In genomic region chr10:71501402-71501801, GRCh38 we compare ENCODE assay signal across 28 cellular contexts.
DNase-seq lines count a peak whose midpoint lies in the region; ATAC-seq, FAIRE-seq and TF ChIP-seq lines count a peak whose summit lies in the region.
"Had no signal": no experiment of that assay in that cellular context is flagged by ENCODE, and none has a peak within 500 bp of the region (broad histone marks: within the 10 kb centered on the region; RNA-seq: fewer than 3 reads in every experiment).

No MANE protein-coding gene starts in this region.

- H3K4me3 Mint-ChIP-seq in nephron progenitor cell: no peak overlapping the region
- H3K4me3 Mint-ChIP-seq: CD8-positive, alpha-beta T cell had no signal

- H3K27ac Mint-ChIP-seq in nephron progenitor cell: peak overlapping the region; percentile 98
- H3K27ac Mint-ChIP-seq: CD8-positive, alpha-beta T cell had no signal

- no peaks in the 10 kb centered on the region for H3K36me3 ChIP-seq in H1 (ENCODE audit: control insufficient read depth in 2 of 4, insufficient read depth in 4 of 4, low read length in 3 of 4)
- H3K36me3 ChIP-seq: SJSA1 had no signal

- no peaks in the 10 kb centered on the region for H3K36me3 Mint-ChIP-seq in nephron progenitor cell (ENCODE audit: low read depth)
- H3K36me3 Mint-ChIP-seq: CD8-positive, alpha-beta T cell had no signal

- H3K18ac ChIP-seq in H1 (ENCODE audit: extremely low read depth, low read length): no peak overlapping the region

- POLR2A ChIA-PET in H1 (lab: Charles Lee; ENCODE audit: partially characterized antibody): interaction anchor here (0.8 kb wide), 1 partner anchor 64 kb away, joined by 3 read pairs; no protein-coding TSS in a partner anchor

- FAIRE-seq in H1 (lab: Jason Lieb, UNC): no peak
- FAIRE-seq: A549, GM12878, H54, HepG2 had no signal

- no peak overlapping the region for H2BK12ac ChIP-seq in H1 (ENCODE audit: low read depth, low read length)

- peaks cover 79% of the 10 kb centered on the region for H3K4me1 Mint-ChIP-seq in nephron progenitor cell

- H4K5ac ChIP-seq in H1 (ENCODE audit: insufficient read length, low read depth, low read length): no peak overlapping the region

- H3K79me2 ChIP-seq in H1 (ENCODE audit: control insufficient read depth in 1 of 2, insufficient read depth in 2 of 2, low read length in 2 of 2): no peaks in the 10 kb centered on the region

- H2AK5ac ChIP-seq in H1 (ENCODE audit: low read depth, low read length): 0 out of 2 replicates have a peak overlapping the region, but pooled peaks have one; percentile 58

- no peak overlapping the region for H4K8ac ChIP-seq in H1 (ENCODE audit: extremely low read depth, insufficient read depth, low read length)

- H3K79me1 ChIP-seq in H1 (ENCODE audit: low read depth, low read length): no peaks in the 10 kb centered on the region

- peak; percentile 17 to 43; a peak in 3 of 4 replicates for TF ChIP-seq RAD21 in H1 (IDR thresholded peaks at IDR 0.05 in 1 of 2, conservative IDR thresholded peaks at IDR 0.05 in 1 of 2; ENCODE audit: low read depth in 2 of 2, low read length in 2 of 2)

- H3K14ac ChIP-seq in H1 (ENCODE audit: insufficient read length): no peak overlapping the region

- 96% methylated on average over 4 of the region's 4 CpGs; no CpG with 5 or more reads in 1 of the 2 experiments for WGBS in H1 (ENCODE audit: extremely low coverage in 1 of 2, insufficient coverage in 1 of 2, insufficient read length in 1 of 2, insufficient replicate concordance in 2 of 2, low coverage in 1 of 2, low lambda C conversion rate in 2 of 2, missing lambda C conversion rate in 1 of 2), 2 experiments

- no peak overlapping the region for H3K9ac ChIP-seq in H1 (replicated peaks in 1 of 4; ENCODE audit: extremely low read depth in 1 of 4, low read depth in 3 of 4, low read length in 3 of 4)

- 0 out of 2 replicates have a peak overlapping the region, but pooled peaks have one; percentile 46 for H2BK15ac ChIP-seq in H1 (ENCODE audit: low read length)

- H3K4me3 ChIP-seq in H1 (ENCODE audit: extremely low read depth in 1 of 4, insufficient read depth in 2 of 4, low read depth in 3 of 4, low read length in 4 of 4) (no peak overlapping the region), dorsolateral prefrontal cortex (no peak overlapping the region)
- H3K4me3 ChIP-seq: A549, GM12878, PC-9, SJSA1 had no signal

- TF ChIP-seq CTCF in H1 (IDR thresholded peaks at IDR 0.05; ENCODE audit: control extremely low read depth in 1 of 3, insufficient read depth in 1 of 3, low read depth in 1 of 3, low read length in 3 of 3) (peak in 2 of 3 experiments; percentile 18 to 29; a peak in 2 of 4 replicates), nephron progenitor cell (IDR thresholded peaks at IDR 0.05) (no peak), dorsolateral prefrontal cortex (IDR thresholded peaks at IDR 0.05 in 54 of 56, conservative IDR thresholded peaks at IDR 0.05 in 2 of 56; ENCODE audit: low read depth in 1 of 56, partially characterized antibody in 56 of 56) (no peak)

- H3K27me3 ChIP-seq in H1 (replicated peaks in 1 of 4; ENCODE audit: control insufficient read depth in 3 of 4, extremely low read depth in 1 of 4, insufficient read depth in 3 of 4, low read length in 3 of 4) (peaks cover 0 to 23% (median 16%) of the 10 kb centered on the region in 4 experiments; a peak in 6 of 7 replicates), dorsolateral prefrontal cortex (no peaks in the 10 kb centered on the region)

- ATAC-seq in esophagus mucosa (no peak), HG03460 (IDR thresholded peaks at IDR 0.05; ENCODE audit: unreplicated experiment) (no peak)
- ATAC-seq: A549; CD8-positive, alpha-beta T cell; GM12878; HepG2 had no signal

- H3K9me3 ChIP-seq in H1 (ENCODE audit: insufficient read depth in 2 of 2, low read depth in 1 of 2, low read length in 1 of 2): no peaks in the 10 kb centered on the region
- H3K9me3 ChIP-seq: A549, Caco-2, SJSA1 had no signal

- H3K27ac ChIP-seq in H1 (ENCODE audit: low read depth, low read length): no peak overlapping the region
- no peak overlapping the region for H3K27ac ChIP-seq in dorsolateral prefrontal cortex
- H3K27ac ChIP-seq: A549, PC-9, SJSA1 had no signal

- peak; percentile 87 for DNase-seq in NCI-H82 treated with DMSO at 0.1 percent for 48 hours (lab: John Stamatoyannopoulos, UW; ENCODE audit: unreplicated experiment)
- no peak for DNase-seq in H1 (ENCODE audit: low read depth in 1 of 2, low spot score in 2 of 2)
- no peak for DNase-seq in nephron progenitor cell
- DNase-seq in activated CD8-positive, alpha-beta memory T cell treated with anti-CD3 and anti-CD28 coated beads for 24 hours: no peak
- DNase-seq in dorsolateral prefrontal cortex: no peak
- DNase-seq: C1 segment of cervical spinal cord; Caco-2; CD8-positive, alpha-beta T cell; DMS 273 treated with DMSO at 0.1 percent for 48 hours; DMS79; EL; GDM1; Kasumi-1; NCI-H1092 treated with DMSO at 0.1 percent for 48 hours; NCI-H1436; NCI-H187; NCI-H2171 treated with DMSO at 0.1 percent for 48 hours; NCI-H748 treated with DMSO at 0.1 percent for 48 hours; PC-9; Right ventricle myocardium superior; RPMI8226 had no signal

- no peaks in the 10 kb centered on the region for H3K9me3 Mint-ChIP-seq in nephron progenitor cell
- H3K9me3 Mint-ChIP-seq: CD8-positive, alpha-beta T cell had no signal

- no peaks in the 10 kb centered on the region for H3K23me2 ChIP-seq in H1 (ENCODE audit: low read depth, low read length)

- no peak for TF ChIP-seq POLR2A in H1 (IDR thresholded peaks at IDR 0.05; ENCODE audit: control extremely low read depth in 1 of 2, low read depth in 2 of 2, low read length in 2 of 2)

- no peak for TF ChIP-seq EP300 in H1 (IDR thresholded peaks at IDR 0.05; ENCODE audit: borderline replicate concordance in 1 of 2, low read depth in 2 of 2, low read length in 2 of 2)

- H2BK120ac ChIP-seq in H1 (replicated peaks; ENCODE audit: low read depth, low read length): no peak overlapping the region

- H3K4me2 ChIP-seq in H1 (ENCODE audit: insufficient read depth in 1 of 2, low read depth in 2 of 2, low read length in 2 of 2): no peak overlapping the region
- H3K4me2 ChIP-seq: A549, PC-9 had no signal

- H3K56ac ChIP-seq in H1 (replicated peaks; ENCODE audit: insufficient read length, low read depth, low read length): no peak overlapping the region

- peaks cover 0 to 3% of the 10 kb centered on the region in 2 experiments for H4K20me1 ChIP-seq in H1 (replicated peaks in 1 of 2; ENCODE audit: control insufficient read depth in 1 of 2, insufficient read depth in 2 of 2, low read length in 2 of 2)

- CTCF ChIA-PET in H1 (lab: Charles Lee; ENCODE audit: partially characterized antibody): interaction anchor here (0.7 to 1.9 kb wide), 17 partner anchors 10 to 207 kb away, joined by 3 to 11 read pairs (median 4); no protein-coding TSS in a partner anchor

- no peak overlapping the region for H3K4ac ChIP-seq in H1 (replicated peaks; ENCODE audit: insufficient read length, low read depth, low read length)

- H3K4me1 ChIP-seq in H1 (replicated peaks in 1 of 4; ENCODE audit: control insufficient read depth in 3 of 4, insufficient read depth in 4 of 4, low read length in 3 of 4): peaks cover 0 to 12% (median 6%) of the 10 kb centered on the region in 4 experiments; a peak in 4 of 7 replicates
- H3K4me1 ChIP-seq: A549, Caco-2, SJSA1 had no signal

- no peak overlapping the region for H2BK5ac ChIP-seq in H1 (ENCODE audit: low read depth, low read length)

- no peak overlapping the region for H2BK20ac ChIP-seq in H1 (ENCODE audit: low read length)

- no peak overlapping the region for H4K91ac ChIP-seq in H1 (replicated peaks; ENCODE audit: insufficient read length, low read length)

- peaks cover 12% of the 10 kb centered on the region for H3K27me3 Mint-ChIP-seq in nephron progenitor cell (ENCODE audit: low read depth, poor library complexity)

- H2AFZ ChIP-seq in H1 (ENCODE audit: low read length): no peak overlapping the region
- H2AFZ ChIP-seq: PC-9 had no signal

- intact Hi-C loops in dorsolateral prefrontal cortex (cut with DNase I): no loop called here

- H3K23ac ChIP-seq in H1 (ENCODE audit: insufficient read length): no peak overlapping the region

TF ChIP-seq in H1, 55 proteins besides CTCF, POLR2A, EP300 and RAD21:
- no peak for TF ChIP-seq RFX5 (IDR thresholded peaks at IDR 0.05; ENCODE audit: borderline replicate concordance, low read depth, low read length)
- TF ChIP-seq CEBPB (IDR thresholded peaks at IDR 0.05; ENCODE audit: low read depth, low read length): no peak
- TF ChIP-seq SP2 (IDR thresholded peaks at IDR 0.05; ENCODE audit: low read length): no peak
- no peak for TF ChIP-seq CHD1 (IDR thresholded peaks at IDR 0.05; ENCODE audit: low read depth, low read length)
- no peak for TF ChIP-seq SAP30 (IDR thresholded peaks at IDR 0.05; ENCODE audit: insufficient read depth, insufficient replicate concordance, low read length)
TF ChIP-seq in H1: peak in this region for 0.

Comparison
In these comparisons a context has a peak if more than half of its experiments do, and no peak if none do; other contexts are left out.
1. CTCF ChIP-seq: peak in H1 (2 of 3); none in nephron progenitor cell (single experiment) and dorsolateral prefrontal cortex (0 of 56).